8 cellular contexts compared by ENCODE assay signal in genomic region chr7:73707045-73707631, GRCh38.
DNase-seq lines count a peak whose midpoint lies in the region; ATAC-seq and TF ChIP-seq lines count a peak whose summit lies in the region.

No MANE protein-coding gene starts in this region.

- TF ChIP-seq CTCF in HL-60 (IDR thresholded peaks at IDR 0.05; ENCODE audit: insufficient read depth, low read length): no peak

- H3K27ac ChIP-seq in HL-60 (replicated peaks): no peak overlapping the region

- DNase-seq in Ammon's horn (ENCODE audit: low spot score): peak; percentile 64
- peak; percentile 75 to 80 for DNase-seq in HL-60 (ENCODE audit: low read depth in 1 of 2, low spot score in 1 of 2)
- DNase-seq in SHP77 treated with DMSO at 0.1 percent for 48 hours (lab: John Stamatoyannopoulos, UW): peak; percentile 34
- peak in 30 of 42 donors; percentile 18 to 65 (median 48) for DNase-seq in head of caudate nucleus
- no peak for DNase-seq in SW480 (ENCODE audit: low spot score)
- DNase-seq in NCI-H1048 (lab: John Stamatoyannopoulos, UW): no peak
- DNase-seq in superior temporal gyrus (ENCODE audit: extremely low spot score): no peak

- intact Hi-C loops in head of caudate nucleus (cut with DNase I): no loop called here

- no peak overlapping the region for H3K4me3 ChIP-seq in HL-60 (replicated peaks; ENCODE audit: insufficient read depth, low read length)

- no peaks in the 10 kb centered on the region for H3K27me3 ChIP-seq in HL-60 (ENCODE audit: insufficient read depth, poor library complexity, severe bottlenecking)

- no peak for ATAC-seq in HG02981 (IDR thresholded peaks at IDR 0.05; ENCODE audit: unreplicated experiment)

Comparison
In these comparisons a context has a peak if more than half of its experiments do, and no peak if none do; other contexts are left out.
1. DNase-seq: peak in Ammon's horn (single experiment), HL-60 (2 of 2), SHP77 treated with DMSO at 0.1 percent for 48 hours (single experiment) and head of caudate nucleus (30 of 42); none in SW480 (single experiment), NCI-H1048 (single experiment) and superior temporal gyrus (single experiment).